In the genomic region with DNA sequence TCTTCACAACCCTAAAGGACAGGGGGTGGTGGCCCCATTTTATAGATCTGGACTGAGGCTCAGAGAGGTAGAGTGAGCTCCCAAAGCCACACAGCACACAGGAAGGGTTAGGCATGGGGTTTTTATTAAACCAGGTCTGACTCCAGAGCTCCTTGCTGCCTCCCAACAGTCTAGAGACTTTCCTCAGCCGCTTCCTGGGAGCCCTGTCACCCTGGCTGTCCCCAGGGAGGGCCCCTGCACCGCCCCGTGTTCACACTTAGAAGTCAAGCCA, we compare ENCODE assay signal across 25 cellular contexts. TPM values are rescaled to one million over a fixed set of nuclear protein-coding genes. Genes with fewer than 3 reads are reported as not detected.
"Had no signal": no experiment of that assay in that cellular context is flagged by ENCODE, and none has a peak within 500 bp of the region (broad histone marks: within the 10 kb centered on the region; RNA-seq: fewer than 3 reads in every experiment).

No MANE protein-coding gene starts in this region.

- H3K9me3 ChIP-seq: gastrocnemius medialis, prostate gland, suprapubic skin, transverse colon, upper lobe of right lung, uterus had no signal

- H3K4me1 ChIP-seq: gastrocnemius medialis, prostate gland, upper lobe of right lung, uterus had no signal

- ATAC-seq: esophagus mucosa; gastrocnemius medialis; left lobe of liver; natural killer cell treated with Interleukin-12 subunit alpha and Interleukin-12 subunit beta and Interleukin-15 and Interleukin-18, amount 100 ng/mL, for 72 hours; right cardiac atrium; stimulated activated naive B cell treated with anti-CD40 and anti-IgM and Interleukin-4, amounts not matched to agents 10 μg/mL and 1 μg/mL and 100 μg/mL, for 72 hours; upper lobe of right lung had no signal

- H3K36me3 ChIP-seq: gastrocnemius medialis, prostate gland, suprapubic skin, transverse colon, upper lobe of right lung, uterus had no signal

- DNase-seq: dorsolateral prefrontal cortex; effector CD4-positive, alpha-beta T cell; foreskin fibroblast; gastrocnemius medialis; naive B cell; right cardiac atrium; stimulated activated CD4-positive, alpha-beta T cell treated with anti-CD3 and anti-CD28 coated beads, Interleukin-15, amount 100 ng/mL, for 24 hours; stimulated activated CD4-positive, alpha-beta T cell treated with anti-CD3 and anti-CD28 coated beads, Interleukin-2, amount 100 ng/mL, for 48 hours; stimulated activated naive B cell treated with anti-CD40 and anti-IgM and Interleukin-4, amounts not matched to agents 10 μg/mL and 1 μg/mL and 100 μg/mL, for 72 hours; upper lobe of right lung; uterus had no signal

- H3K4me3 ChIP-seq: dorsolateral prefrontal cortex, gastrocnemius medialis, lung, prostate gland, skin epidermis, suprapubic skin, transverse colon, upper lobe of right lung, uterus had no signal

- H3K27ac ChIP-seq: dorsolateral prefrontal cortex, epithelial cell of prostate, gastrocnemius medialis, prostate gland, skin epidermis, suprapubic skin, upper lobe of right lung, uterus had no signal

- H3K27me3 ChIP-seq: uterus had no signal

RNA-seq across cellular contexts. Expression of gene EPHA8, which starts 8.0 kb away (rescaled TPM):
- total RNA-seq: gastrocnemius medialis; glomerular endothelial cell; left lobe of liver; liver; lung; mononuclear cell; natural killer cell treated with Interleukin-12 subunit alpha and Interleukin-12 subunit beta and Interleukin-15 and Interleukin-18, amount 100 ng/mL, for 72 hours; neural crest cell; renal cortical epithelial cell; right cardiac atrium; transverse colon; upper lobe of right lung had no signal
- polyA plus RNA-seq: liver, right cardiac atrium had no signal
